24 cellular contexts compared by ENCODE assay signal in genomic region chr10:98410135-98410743, GRCh38.
"Had no signal": no experiment of that assay in that cellular context is flagged by ENCODE, and none has a peak within 500 bp of the region (broad histone marks: within the 10 kb centered on the region; RNA-seq: fewer than 3 reads in every experiment).

No MANE protein-coding gene starts in this region.

- DNase-seq: activated CD4-positive, alpha-beta memory T cell treated with anti-CD3 and anti-CD28 coated beads for 36 hours; activated CD4-positive, alpha-beta T cell treated with anti-CD3 and anti-CD28 coated beads for 36 hours; activated CD4-positive, alpha-beta T cell treated with anti-CD3 and anti-CD28 coated beads, Interleukin-2, amount 10 ng/mL, durations not matched to agents 24 days and 14 days; activated CD4-positive, CD25-positive, alpha-beta regulatory T cell; activated CD4-positive, CD25-positive, alpha-beta regulatory T cell treated with anti-CD3 and anti-CD28 coated beads, Interleukin-2, amount 50 U/mL, for 72 hours; activated CD8-positive, alpha-beta memory T cell treated with anti-CD3 and anti-CD28 coated beads, Interleukin-2, amount 10 ng/mL, durations not matched to agents 7 days and 5 days; activated CD8-positive, alpha-beta memory T cell treated with anti-CD3 and anti-CD28 coated beads, Interleukin-2, amount 50 U/mL, for 4 hours; activated CD8-positive, alpha-beta T cell treated with anti-CD3 and anti-CD28 coated beads, Interleukin-2, amount 10 ng/mL, durations not matched to agents 7 days and 5 days; activated effector memory CD4-positive, alpha-beta T cell treated with anti-CD3 and anti-CD28 coated beads, Interleukin-2, amount 50 U/mL, for 16 hours; activated naive CD4-positive, alpha-beta T cell treated with anti-CD3 and anti-CD28 coated beads for 36 hours; activated naive CD8-positive, alpha-beta T cell treated with anti-CD3 and anti-CD28 coated beads for 36 hours; activated T-cell treated with anti-CD3 and anti-CD28 coated beads, Interleukin-2, amount 50 U/mL, for 1 hour; activated T-cell treated with anti-CD3 and anti-CD28 coated beads, Interleukin-2, amount 50 U/mL, for 48 hours; dorsolateral prefrontal cortex; effector memory CD4-positive, alpha-beta T cell; endodermal cell; foreskin fibroblast; glutamatergic neuron; T-helper 2 cell had no signal

- H3K9me3 ChIP-seq: ascending aorta, breast epithelium had no signal

- H3K27me3 ChIP-seq: ascending aorta, breast epithelium, dorsolateral prefrontal cortex had no signal

- H3K36me3 ChIP-seq: breast epithelium had no signal

- H3K27ac ChIP-seq: ascending aorta, breast epithelium, coronary artery, dorsolateral prefrontal cortex had no signal

- FAIRE-seq: frontal cortex had no signal

- ATAC-seq: activated CD4-positive, alpha-beta T cell treated with anti-CD3 and anti-CD28 coated beads for 36 hours; activated CD8-positive, alpha-beta memory T cell treated with anti-CD3 and anti-CD28 coated beads, Interleukin-2, amount 10 ng/mL, durations not matched to agents 7 days and 5 days; activated CD8-positive, alpha-beta T cell treated with anti-CD3 and anti-CD28 coated beads, Interleukin-2, amount 10 ng/mL, durations not matched to agents 7 days and 5 days; esophagus mucosa had no signal

- H3K4me3 ChIP-seq: ascending aorta, breast epithelium, coronary artery, dorsolateral prefrontal cortex had no signal
